Comparison of ENCODE assay signal across 18 cellular contexts in the genomic region with DNA sequence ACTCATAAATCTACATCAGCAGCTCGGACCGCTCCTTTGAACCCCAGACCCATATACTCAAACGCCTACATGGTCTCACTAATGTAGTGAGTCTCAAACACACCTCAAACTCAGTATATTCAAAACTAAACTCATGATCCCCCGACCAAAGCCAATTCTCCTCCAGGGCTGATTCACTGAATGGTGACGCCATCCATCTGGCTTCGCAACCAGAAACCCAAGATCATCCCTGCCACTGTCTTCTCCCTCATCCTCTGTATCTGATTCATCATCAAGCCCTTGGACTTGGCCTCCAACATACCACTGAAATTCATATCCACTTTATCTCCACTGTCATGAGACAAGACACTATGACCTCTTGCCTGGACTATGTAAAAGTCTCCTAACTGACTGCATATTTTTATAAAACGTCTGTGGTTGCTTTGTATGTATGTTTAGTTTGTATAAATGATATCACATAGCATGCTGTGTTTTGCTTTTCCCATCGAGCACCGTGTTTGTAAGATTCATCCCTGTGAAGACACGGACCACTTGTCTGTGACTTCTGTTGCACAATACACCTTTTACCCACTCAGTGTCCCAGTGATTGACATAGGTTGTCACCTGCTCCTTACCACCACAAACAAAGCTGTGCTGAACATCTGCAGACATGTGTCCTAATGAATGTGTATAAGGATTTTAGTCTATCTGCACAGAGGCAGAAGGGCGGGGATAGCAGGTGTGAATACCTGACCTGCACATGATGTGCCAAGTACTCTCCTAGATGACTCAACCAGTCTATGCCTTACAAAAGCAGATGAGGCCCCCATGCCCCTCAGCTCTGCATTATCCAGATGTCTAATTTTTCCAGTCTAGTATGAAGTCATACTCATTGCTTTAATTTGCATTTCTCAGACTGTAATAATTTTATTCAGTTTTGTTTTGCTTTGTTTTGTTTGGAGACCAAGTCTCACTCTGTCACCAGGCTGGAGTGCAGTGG.
DNase-seq lines count a peak whose midpoint lies in the region; ATAC-seq, FAIRE-seq and TF ChIP-seq lines count a peak whose summit lies in the region.
"Had no signal": no experiment of that assay in that cellular context is flagged by ENCODE, and none has a peak within 500 bp of the region (broad histone marks: within the 10 kb centered on the region; RNA-seq: fewer than 3 reads in every experiment).

No MANE protein-coding gene starts in this region.

- WGBS in A549 (ENCODE audit: missing lambda C conversion rate): 38% methylated on average over 11 of the region's 11 CpGs
- 70 to 71% methylated on average over 7 to 11 of the region's 11 CpGs for WGBS in gastroesophageal sphincter (ENCODE audit: low coverage in 1 of 2), 2 donors

- CTCF ChIA-PET in A549 (lab: Yijun Ruan, JAX): interaction anchor here (0.7 to 4.1 kb wide), 10 partner anchors 9 to 238 kb away, joined by 3 to 15 read pairs (median 4); no protein-coding TSS in a partner anchor

- peaks cover 0 to 5% of the 10 kb centered on the region in 2 donors for H3K36me3 ChIP-seq in gastroesophageal sphincter
- H3K36me3 ChIP-seq: BLaER1, HAP-1 had no signal

- H3K4me3 ChIP-seq in A549 (no peak overlapping the region), gastroesophageal sphincter (no peak overlapping the region)
- H3K4me3 ChIP-seq: BLaER1, HAP-1, SK-N-MC had no signal

- H3K4me2 ChIP-seq in A549: no peak overlapping the region
- H3K4me2 ChIP-seq: BLaER1 had no signal

- peaks cover 7% of the 10 kb centered on the region; the same call in 2 of the 3 replicates for H3K4me1 ChIP-seq in A549
- no peaks in the 10 kb centered on the region for H3K4me1 ChIP-seq in gastroesophageal sphincter
- H3K4me1 ChIP-seq: HAP-1 had no signal

- no peaks in the 10 kb centered on the region for H3K4me1 Mint-ChIP-seq in naive thymus-derived CD8-positive, alpha-beta T cell
- H3K4me1 Mint-ChIP-seq: activated B cell treated with CpG ODN at 0.5 μM for 24 hours; brain; stimulated activated naive B cell treated with anti-CD40 and anti-IgM and Interleukin-4, amounts not matched to agents 10 μg/mL and 1 μg/mL and 100 μg/mL, for 72 hours had no signal

- no peak overlapping the region for H3K4me3 Mint-ChIP-seq in naive thymus-derived CD8-positive, alpha-beta T cell
- H3K4me3 Mint-ChIP-seq: activated B cell treated with CpG ODN at 0.5 μM for 24 hours; activated T-cell treated with anti-CD3 and anti-CD28 coated beads, Interleukin-2, amount 50 U/mL, for 24 hours; brain; stimulated activated naive B cell treated with anti-CD40 and anti-IgM and Interleukin-4, amounts not matched to agents 10 μg/mL and 1 μg/mL and 100 μg/mL, for 72 hours had no signal

- H3K27me3 ChIP-seq in gastroesophageal sphincter: no peaks in the 10 kb centered on the region
- H3K27me3 ChIP-seq: BLaER1 had no signal

- TF ChIP-seq CTCF in A549 (IDR thresholded peaks at IDR 0.05): no peak
- no peak for TF ChIP-seq CTCF in gastroesophageal sphincter (IDR thresholded peaks at IDR 0.05)

- DNase-seq in A549 (ENCODE audit: low read depth in 1 of 2, low spot score in 1 of 2) (no peak), GM04504 (ENCODE audit: low read depth) (peak; percentile 58), amniotic epithelial cell (ENCODE audit: low read depth) (peak; percentile 99), cerebellar cortex (ENCODE audit: low spot score) (no peak), epidermal melanocyte (ENCODE audit: insufficient read length, low spot score) (no peak)
- no peak for DNase-seq in naive thymus-derived CD8-positive, alpha-beta T cell
- DNase-seq: activated B cell treated with CpG ODN at 0.5 μM for 24 hours; activated T-cell treated with anti-CD3 and anti-CD28 coated beads, Interleukin-2, amount 50 U/mL, for 24 hours; islet precursor cell; NCI-H187 treated with DMSO at 0.1 percent for 48 hours; stimulated activated CD4-positive, alpha-beta T cell treated with anti-CD3 and anti-CD28 coated beads, Interleukin-2, amount 100 ng/mL, for 48 hours; stimulated activated naive B cell treated with anti-CD40 and anti-IgM and Interleukin-4, amounts not matched to agents 10 μg/mL and 1 μg/mL and 100 μg/mL, for 72 hours had no signal

- H3K27me3 Mint-ChIP-seq in naive thymus-derived CD8-positive, alpha-beta T cell: peaks cover 0 to 12% (median 4%) of the 10 kb centered on the region in 5 donors
- H3K27me3 Mint-ChIP-seq: activated T-cell treated with anti-CD3 and anti-CD28 coated beads, Interleukin-2, amount 50 U/mL, for 24 hours had no signal

- POLR2A ChIA-PET in A549 (lab: Yijun Ruan, JAX): no interaction called here
- POLR2A ChIA-PET in naive thymus-derived CD8-positive, alpha-beta T cell (lab: Charles Lee): no interaction called here

- no peak for TF ChIP-seq POLR2A in A549 (IDR thresholded peaks at IDR 0.05; ENCODE audit: low read length)
- TF ChIP-seq POLR2A in gastroesophageal sphincter (IDR thresholded peaks at IDR 0.05): no peak

- H3K9me3 ChIP-seq in A549 (no peaks in the 10 kb centered on the region), gastroesophageal sphincter (no peaks in the 10 kb centered on the region)
- H3K9me3 ChIP-seq: BLaER1, HAP-1 had no signal

- H3K27ac ChIP-seq in A549 (no peak overlapping the region), gastroesophageal sphincter (no peak overlapping the region)
- H3K27ac ChIP-seq: BLaER1, SK-N-MC had no signal

- H3K9me3 Mint-ChIP-seq in naive thymus-derived CD8-positive, alpha-beta T cell: no peaks in the 10 kb centered on the region
- H3K9me3 Mint-ChIP-seq: activated B cell treated with CpG ODN at 0.5 μM for 24 hours; activated T-cell treated with anti-CD3 and anti-CD28 coated beads, Interleukin-2, amount 50 U/mL, for 24 hours; stimulated activated naive B cell treated with anti-CD40 and anti-IgM and Interleukin-4, amounts not matched to agents 10 μg/mL and 1 μg/mL and 100 μg/mL, for 72 hours had no signal

- ATAC-seq in A549 (peak; percentile 22 to 31; a peak in 3 of 6 replicates), gastroesophageal sphincter (peak; percentile 10), HG02973 (IDR thresholded peaks at IDR 0.05; ENCODE audit: unreplicated experiment) (no peak)
- no peak for ATAC-seq in naive thymus-derived CD8-positive, alpha-beta T cell
- ATAC-seq: stimulated activated naive B cell treated with anti-CD40 and anti-IgM and Interleukin-4, amounts not matched to agents 10 μg/mL and 1 μg/mL and 100 μg/mL, for 72 hours had no signal

- FAIRE-seq in A549 (lab: Jason Lieb, UNC): no peak

- H3K27ac Mint-ChIP-seq in naive thymus-derived CD8-positive, alpha-beta T cell: no peak overlapping the region
- H3K27ac Mint-ChIP-seq: activated B cell treated with CpG ODN at 0.5 μM for 24 hours; activated T-cell treated with anti-CD3 and anti-CD28 coated beads, Interleukin-2, amount 50 U/mL, for 24 hours; brain; stimulated activated naive B cell treated with anti-CD40 and anti-IgM and Interleukin-4, amounts not matched to agents 10 μg/mL and 1 μg/mL and 100 μg/mL, for 72 hours had no signal

- TF ChIP-seq EP300 in A549 (IDR thresholded peaks at IDR 0.05): no peak
- no peak for TF ChIP-seq EP300 in gastroesophageal sphincter (IDR thresholded peaks at IDR 0.05)

- TF ChIP-seq RAD21 in A549 (conservative IDR thresholded peaks at IDR 0.05 in 1 of 2, IDR thresholded peaks at IDR 0.05 in 1 of 2): no peak

- no peaks in the 10 kb centered on the region for H3K36me3 Mint-ChIP-seq in naive thymus-derived CD8-positive, alpha-beta T cell
- H3K36me3 Mint-ChIP-seq: brain; stimulated activated naive B cell treated with anti-CD40 and anti-IgM and Interleukin-4, amounts not matched to agents 10 μg/mL and 1 μg/mL and 100 μg/mL, for 72 hours had no signal

TF ChIP-seq in A549, 52 proteins besides CTCF, POLR2A, EP300 and RAD21:
- TF ChIP-seq JUNB (IDR thresholded peaks at IDR 0.05) (no peak), CEBPB (IDR thresholded peaks at IDR 0.05) (0 out of 4 replicates have a peak, but pooled peaks of 1 of the 2 experiments have one; percentile 9)
TF ChIP-seq in A549: peak in this region for 1.

Comparison
In these comparisons a context has a peak if more than half of its experiments do, and no peak if none do; other contexts are left out.
1. ATAC-seq: peak in A549 (2 of 2) and gastroesophageal sphincter (single experiment); none in naive thymus-derived CD8-positive, alpha-beta T cell (0 of 2) and HG02973 (single experiment).
2. DNase-seq: peak in GM04504 (single experiment) and amniotic epithelial cell (single experiment); none in A549 (0 of 2), cerebellar cortex (single experiment), naive thymus-derived CD8-positive, alpha-beta T cell (0 of 10) and epidermal melanocyte (single experiment).